In genomic region chr2:191304939-191305875, GRCh38 we compare ENCODE assay signal across 9 cellular contexts.
DNase-seq lines count a peak whose midpoint lies in the region; ATAC-seq and TF ChIP-seq lines count a peak whose summit lies in the region.
"Had no signal": no experiment of that assay in that cellular context is flagged by ENCODE, and none has a peak within 500 bp of the region (broad histone marks: within the 10 kb centered on the region; RNA-seq: fewer than 3 reads in every experiment).

No MANE protein-coding gene starts in this region.

- H3K9me3 Mint-ChIP-seq in effector memory CD8-positive, alpha-beta T cell: no peaks in the 10 kb centered on the region
- H3K9me3 Mint-ChIP-seq in activated naive CD8-positive, alpha-beta T cell treated with anti-CD3 and anti-CD28 coated beads, Interleukin-2, amount 50 U/mL, for 24 hours: no peaks in the 10 kb centered on the region

- no peak for DNase-seq in DND-41
- DNase-seq in amniotic epithelial cell (ENCODE audit: low read depth): peak; percentile 88
- DNase-seq in heart left ventricle: peak; percentile 63 to 85 (median 67)
- DNase-seq in prostate gland (ENCODE audit: low spot score): peak; percentile 41
- DNase-seq in effector memory CD8-positive, alpha-beta T cell: no peak
- DNase-seq in activated naive CD8-positive, alpha-beta T cell treated with anti-CD3 and anti-CD28 coated beads, Interleukin-2, amount 50 U/mL, for 24 hours: no peak
- no peak for DNase-seq in stimulated activated naive CD4-positive, alpha-beta T cell (lab: John Stamatoyannopoulos, UW)
- DNase-seq: foreskin melanocyte had no signal

- WGBS in heart left ventricle, 4 donors: 57 to 75% (median 66%) methylated on average over 8 of the region's 8 CpGs
- 27% methylated on average over 8 of the region's 8 CpGs for WGBS in prostate gland

- H3K27me3 Mint-ChIP-seq in effector memory CD8-positive, alpha-beta T cell: peaks cover 11 to 24% of the 10 kb centered on the region in 2 donors
- no peaks in the 10 kb centered on the region for H3K27me3 Mint-ChIP-seq in activated naive CD8-positive, alpha-beta T cell treated with anti-CD3 and anti-CD28 coated beads, Interleukin-2, amount 50 U/mL, for 24 hours

- no peak overlapping the region for H2AFZ ChIP-seq in DND-41 (ENCODE audit: low read depth, low read length)

- no peak overlapping the region for H3K4me3 Mint-ChIP-seq in effector memory CD8-positive, alpha-beta T cell
- no peak overlapping the region for H3K4me3 Mint-ChIP-seq in activated naive CD8-positive, alpha-beta T cell treated with anti-CD3 and anti-CD28 coated beads, Interleukin-2, amount 50 U/mL, for 24 hours

- H3K4me1 Mint-ChIP-seq in effector memory CD8-positive, alpha-beta T cell (ENCODE audit: low read depth in 2 of 2): no peaks in the 10 kb centered on the region
- H3K4me1 Mint-ChIP-seq in activated naive CD8-positive, alpha-beta T cell treated with anti-CD3 and anti-CD28 coated beads, Interleukin-2, amount 50 U/mL, for 24 hours: no peaks in the 10 kb centered on the region

- no peaks in the 10 kb centered on the region for H4K20me1 ChIP-seq in DND-41 (ENCODE audit: insufficient read depth, low read length)

- TF ChIP-seq CTCF in DND-41 (IDR thresholded peaks at IDR 0.05; ENCODE audit: borderline replicate concordance, extremely low read depth, low read length, poor library complexity, severe bottlenecking) (no peak), heart left ventricle (IDR thresholded peaks at IDR 0.05) (no peak), prostate gland (IDR thresholded peaks at IDR 0.05) (no peak)

- H3K79me2 ChIP-seq in DND-41 (ENCODE audit: insufficient read depth, low read length): no peaks in the 10 kb centered on the region

- intact Hi-C loops in heart left ventricle (cut with DNase I): loop anchor here in 1 of 10 donors (10.0 kb wide), 1 partner anchor 60 kb away; the partner anchor contains the start of gene MYO1B
- intact Hi-C loops in prostate gland (cut with DNase I): no loop called here

- no peaks in the 10 kb centered on the region for H3K36me3 Mint-ChIP-seq in effector memory CD8-positive, alpha-beta T cell (ENCODE audit: insufficient read depth)
- H3K36me3 Mint-ChIP-seq in activated naive CD8-positive, alpha-beta T cell treated with anti-CD3 and anti-CD28 coated beads, Interleukin-2, amount 50 U/mL, for 24 hours (ENCODE audit: low read depth): no peaks in the 10 kb centered on the region

- TF ChIP-seq POLR2A in heart left ventricle (IDR thresholded peaks at IDR 0.05) (no peak), prostate gland (IDR thresholded peaks at IDR 0.05) (no peak)

- H3K9ac ChIP-seq in DND-41 (ENCODE audit: low read depth, low read length): no peak overlapping the region

- no peaks in the 10 kb centered on the region for H3K9me3 ChIP-seq in DND-41 (ENCODE audit: insufficient read depth, low read length, severe bottlenecking)
- H3K9me3 ChIP-seq in heart left ventricle: no peaks in the 10 kb centered on the region
- H3K9me3 ChIP-seq in prostate gland: no peaks in the 10 kb centered on the region

- peak; percentile 36; the same call in 2 of the 3 replicates for ATAC-seq in DND-41 (ENCODE audit: insufficient read depth, low read depth)
- peak; percentile 80 to 93 (median 88) for ATAC-seq in heart left ventricle
- ATAC-seq in effector memory CD8-positive, alpha-beta T cell (replicated peaks): no peak
- no peak for ATAC-seq in GM18868 (IDR thresholded peaks at IDR 0.05; ENCODE audit: unreplicated experiment)
- ATAC-seq in activated naive CD8-positive, alpha-beta T cell treated with anti-CD3 and anti-CD28 coated beads, Interleukin-2, amount 50 U/mL, for 24 hours: no peak

- no peak overlapping the region for H3K27ac Mint-ChIP-seq in effector memory CD8-positive, alpha-beta T cell
- no peak overlapping the region for H3K27ac Mint-ChIP-seq in activated naive CD8-positive, alpha-beta T cell treated with anti-CD3 and anti-CD28 coated beads, Interleukin-2, amount 50 U/mL, for 24 hours

- no peaks in the 10 kb centered on the region for H3K36me3 ChIP-seq in DND-41 (ENCODE audit: insufficient read depth, low read length)
- no peaks in the 10 kb centered on the region for H3K36me3 ChIP-seq in heart left ventricle
- no peaks in the 10 kb centered on the region for H3K36me3 ChIP-seq in prostate gland

- H3K27ac ChIP-seq in DND-41 (ENCODE audit: low read length) (no peak overlapping the region), heart left ventricle (peak overlapping the region; percentile 7 to 78 (median 73)), prostate gland (peak overlapping the region; percentile 55 to 56)

- no peaks in the 10 kb centered on the region for H3K27me3 ChIP-seq in DND-41 (ENCODE audit: insufficient read depth, low read length, poor library complexity)
- no peaks in the 10 kb centered on the region for H3K27me3 ChIP-seq in heart left ventricle
- no peaks in the 10 kb centered on the region for H3K27me3 ChIP-seq in prostate gland (replicated peaks; ENCODE audit: insufficient read depth)

- H3K4me3 ChIP-seq in DND-41 (ENCODE audit: low read depth in 1 of 2, low read length in 2 of 2) (no peak overlapping the region), heart left ventricle (peak overlapping the region in 4 of 12 donors; percentile 11 to 34 (median 22)), prostate gland (no peak overlapping the region)

- H3K4me2 ChIP-seq in DND-41 (ENCODE audit: insufficient read depth, low read length): no peak overlapping the region

- H3K4me1 ChIP-seq in DND-41 (ENCODE audit: insufficient read depth, low read length) (no peaks in the 10 kb centered on the region), heart left ventricle (peaks cover 0 to 62% (median 18%) of the 10 kb centered on the region in 12 donors), prostate gland (replicated peaks) (peaks cover 11% of the 10 kb centered on the region)

Comparison
In these comparisons a context has a peak if more than half of its experiments do, and no peak if none do; other contexts are left out.
1. ATAC-seq: peak in DND-41 (single experiment) and heart left ventricle (4 of 4); none in effector memory CD8-positive, alpha-beta T cell (single experiment), GM18868 (single experiment) and activated naive CD8-positive, alpha-beta T cell treated with anti-CD3 and anti-CD28 coated beads, Interleukin-2, amount 50 U/mL, for 24 hours (single experiment).
2. DNase-seq: peak in amniotic epithelial cell (single experiment), heart left ventricle (5 of 5) and prostate gland (single experiment); none in DND-41 (single experiment), effector memory CD8-positive, alpha-beta T cell (0 of 3), activated naive CD8-positive, alpha-beta T cell treated with anti-CD3 and anti-CD28 coated beads, Interleukin-2, amount 50 U/mL, for 24 hours (single experiment) and stimulated activated naive CD4-positive, alpha-beta T cell (0 of 6).